In genomic region chr5:15940905-15941304, GRCh38 we compare ENCODE assay signal across 6 cellular contexts.
"Had no signal": no experiment of that assay in that cellular context is flagged by ENCODE, and none has a peak within 500 bp of the region (broad histone marks: within the 10 kb centered on the region; RNA-seq: fewer than 3 reads in every experiment).

No MANE protein-coding gene starts in this region.

- H3K36me3 ChIP-seq: HAP-1 had no signal

- H3K9ac ChIP-seq: GM23248 had no signal

- H3K27ac ChIP-seq: GM23248, HL-60 had no signal

- H3K4me3 ChIP-seq: GM23248, HAP-1 had no signal

- H3K9me3 ChIP-seq: HAP-1 had no signal

- DNase-seq: GM23248, GOT3, H7, KG1 had no signal

- H2AFZ ChIP-seq: GM23248 had no signal
